1 cellular context compared by ENCODE assay signal in genomic region chr16:70696952-70697600, GRCh38.
TF ChIP-seq lines count a peak whose summit lies in the region.

No MANE protein-coding gene starts in this region.

TF ChIP-seq in SK-N-SH treated with all-trans-retinoic acid at 6 μM for 48 hours, 23 proteins besides CTCF, POLR2A, EP300 and RAD21 (continued from another document):
- TF ChIP-seq PATZ1 (CRISPR knock-in tag; IDR thresholded peaks at IDR 0.05; ENCODE audit: borderline replicate concordance): no peak
- TF ChIP-seq ZNF70 (CRISPR knock-in tag; IDR thresholded peaks at IDR 0.05): no peak
- TF ChIP-seq OSR1 (CRISPR knock-in tag; IDR thresholded peaks at IDR 0.05): no peak
- TF ChIP-seq PPARA (CRISPR knock-in tag; IDR thresholded peaks at IDR 0.05; ENCODE audit: borderline replicate concordance): no peak
- no peak for TF ChIP-seq ZC3H10 (CRISPR knock-in tag; IDR thresholded peaks at IDR 0.05)
- no peak for TF ChIP-seq BACH2 (CRISPR knock-in tag; IDR thresholded peaks at IDR 0.05; ENCODE audit: borderline replicate concordance)
